In genomic region chr1:242179767-242180166, GRCh38 we compare ENCODE assay signal across 8 cellular contexts.
DNase-seq lines count a peak whose midpoint lies in the region; ATAC-seq, FAIRE-seq and TF ChIP-seq lines count a peak whose summit lies in the region.
"Not testable (repeated sequence)": the region's sequence is repeated elsewhere in the genome, so short reads cannot be mapped to it uniquely, and the experiment has no call there.

No MANE protein-coding gene starts in this region.

- not testable (repeated sequence) for H3K27ac Mint-ChIP-seq in neural progenitor cell

- peak; percentile 90 for FAIRE-seq in GM18507 (lab: Jason Lieb, UNC)

- peaks cover 19% of the 10 kb centered on the region for H3K9me3 Mint-ChIP-seq in neural progenitor cell

- H3K27me3 Mint-ChIP-seq in neural progenitor cell (ENCODE audit: insufficient read depth, low read depth), result not testable (repeated sequence)

- not testable (repeated sequence) for H3K79me2 ChIP-seq in neural progenitor cell (ENCODE audit: low read depth)

- H4K20me1 ChIP-seq in neural progenitor cell (ENCODE audit: low read depth), result not testable (repeated sequence)

- not testable (repeated sequence) for H3K36me3 ChIP-seq in neural progenitor cell

- H2AFZ ChIP-seq in neural progenitor cell (replicated peaks), result peak overlapping the region; percentile 36

- H3K4me1 Mint-ChIP-seq in neural progenitor cell, result not testable (repeated sequence)

- H3K4me3 ChIP-seq in neural progenitor cell, result not testable (repeated sequence)

- H3K9me3 ChIP-seq in neural progenitor cell (ENCODE audit: low read depth), result not testable (repeated sequence)

- H3K36me3 Mint-ChIP-seq in neural progenitor cell, result not testable (repeated sequence)

- not testable (repeated sequence) for DNase-seq in GM18507 (ENCODE audit: extremely low spot score, insufficient read length, low read depth); neural progenitor cell (ENCODE audit: low spot score)

- peak; percentile 92 for ATAC-seq in GM19025 (IDR thresholded peaks at IDR 0.05; ENCODE audit: low read depth, unreplicated experiment)
- peak; percentile 87 for ATAC-seq in GM19468 (IDR thresholded peaks at IDR 0.05; ENCODE audit: extremely low read depth, unreplicated experiment)
- peak; percentile 93 for ATAC-seq in GM21737 (IDR thresholded peaks at IDR 0.05; ENCODE audit: unreplicated experiment)
- peak; percentile 78 for ATAC-seq in HG02885 (IDR thresholded peaks at IDR 0.05; ENCODE audit: poor library complexity, unreplicated experiment)
- ATAC-seq in HG03135 (IDR thresholded peaks at IDR 0.05; ENCODE audit: unreplicated experiment), result peak; percentile 97
- peak; percentile 87 for ATAC-seq in HG03520 (IDR thresholded peaks at IDR 0.05; ENCODE audit: unreplicated experiment)

- not testable (repeated sequence) for H3K27me3 ChIP-seq in neural progenitor cell

- H3K27ac ChIP-seq in neural progenitor cell, result not testable (repeated sequence)

- not testable (repeated sequence) for TF ChIP-seq CTCF in neural progenitor cell (IDR thresholded peaks at IDR 0.05)

- peaks cover 28% of the 10 kb centered on the region for H3F3A ChIP-seq in neural progenitor cell (ENCODE audit: low read depth)

- not testable (repeated sequence) for H3K4me3 Mint-ChIP-seq in neural progenitor cell

- peak overlapping the region; percentile 17 for H3K4me2 ChIP-seq in neural progenitor cell

- not testable (repeated sequence) for H3K9ac ChIP-seq in neural progenitor cell

- H3K4me1 ChIP-seq in neural progenitor cell, result peaks cover 18% of the 10 kb centered on the region
